Comparison of ENCODE assay signal across 23 cellular contexts in the genomic region with DNA sequence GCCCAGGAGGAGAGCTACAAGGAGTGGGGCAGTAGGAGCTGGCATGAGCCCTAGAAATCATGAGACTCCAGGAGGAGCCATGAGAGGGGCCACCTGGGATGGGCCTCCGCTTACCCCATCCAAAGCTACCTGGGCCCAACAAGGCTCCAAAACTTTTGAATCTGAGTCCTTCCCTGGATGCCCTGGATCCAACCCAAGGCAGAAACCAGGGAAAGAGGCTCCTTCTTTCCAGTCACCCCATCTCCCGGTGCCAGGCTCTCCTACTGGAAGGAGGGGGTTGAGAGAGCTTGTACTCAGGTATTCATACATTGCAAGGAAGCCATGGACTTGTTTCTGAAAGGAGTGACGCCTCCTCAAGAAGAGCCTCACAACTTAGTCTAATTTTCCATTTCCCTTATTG. TPM values are rescaled to one million over a fixed set of nuclear protein-coding genes. Genes with fewer than 3 reads are reported as not detected.
DNase-seq lines count a peak whose midpoint lies in the region; ATAC-seq and TF ChIP-seq lines count a peak whose summit lies in the region.
"Had no signal": no experiment of that assay in that cellular context is flagged by ENCODE, and none has a peak within 500 bp of the region (broad histone marks: within the 10 kb centered on the region; RNA-seq: fewer than 3 reads in every experiment).

No MANE protein-coding gene starts in this region.

- H3K4me3 ChIP-seq in naive thymus-derived CD4-positive, alpha-beta T cell (ENCODE audit: low read length): peak overlapping the region; percentile 57
- H3K4me3 ChIP-seq: body of pancreas, colonic mucosa, ovary, stomach, upper lobe of right lung had no signal

- H3K9me3 ChIP-seq in CD4-positive, alpha-beta T cell (ENCODE audit: control insufficient read depth, low read length): no peaks in the 10 kb centered on the region
- H3K9me3 ChIP-seq in naive thymus-derived CD4-positive, alpha-beta T cell (ENCODE audit: control insufficient read depth in 2 of 3, low read length in 3 of 3): no peaks in the 10 kb centered on the region
- H3K9me3 ChIP-seq: body of pancreas, colonic mucosa, ovary, stomach, upper lobe of right lung had no signal

- H3K27me3 ChIP-seq in CD4-positive, alpha-beta T cell (ENCODE audit: control insufficient read depth, insufficient read depth, low read length): no peaks in the 10 kb centered on the region
- H3K27me3 ChIP-seq in naive thymus-derived CD4-positive, alpha-beta T cell (ENCODE audit: control insufficient read depth in 2 of 2, insufficient read depth in 2 of 2, low read length in 2 of 2): no peaks in the 10 kb centered on the region
- H3K27me3 ChIP-seq: body of pancreas, colonic mucosa, ovary, stomach, upper lobe of right lung had no signal

- no peaks in the 10 kb centered on the region for H3K9me3 Mint-ChIP-seq in T-helper 1 cell treated with Interleukin-12 subunit alpha and Interleukin-12 subunit beta and Interleukin-4 antibody, amounts not matched to agents 30 μg/mL and 1 μg/mL, for 36 hours
- H3K9me3 Mint-ChIP-seq in CD4-positive, alpha-beta T cell: no peaks in the 10 kb centered on the region
- peaks cover 5% of the 10 kb centered on the region for H3K9me3 Mint-ChIP-seq in activated CD8-positive, alpha-beta T cell treated with anti-CD3 and anti-CD28 coated beads, Interleukin-2, amount 10 ng/mL, durations not matched to agents 7 days and 5 days (ENCODE audit: insufficient read depth)
- no peaks in the 10 kb centered on the region for H3K9me3 Mint-ChIP-seq in naive thymus-derived CD4-positive, alpha-beta T cell

- no peak for TF ChIP-seq CTCF in CD4-positive, alpha-beta T cell (IDR thresholded peaks at IDR 0.05)

- H3K4me1 Mint-ChIP-seq in T-helper 1 cell treated with Interleukin-12 subunit alpha and Interleukin-12 subunit beta and Interleukin-4 antibody, amounts not matched to agents 30 μg/mL and 1 μg/mL, for 36 hours (ENCODE audit: low read depth): peaks cover 66% of the 10 kb centered on the region
- H3K4me1 Mint-ChIP-seq in CD4-positive, alpha-beta T cell (ENCODE audit: low read depth): peaks cover 98% of the 10 kb centered on the region
- peaks cover 95% of the 10 kb centered on the region for H3K4me1 Mint-ChIP-seq in activated CD8-positive, alpha-beta T cell treated with anti-CD3 and anti-CD28 coated beads, Interleukin-2, amount 10 ng/mL, durations not matched to agents 7 days and 5 days (ENCODE audit: low read depth)
- peaks cover 73 to 100% (median 92%) of the 10 kb centered on the region in 7 donors for H3K4me1 Mint-ChIP-seq in naive thymus-derived CD4-positive, alpha-beta T cell

- H3K4me1 ChIP-seq in naive thymus-derived CD4-positive, alpha-beta T cell (ENCODE audit: control insufficient read depth in 2 of 2, insufficient read depth in 2 of 2, low read length in 2 of 2): peaks cover 69 to 76% of the 10 kb centered on the region in 2 donors
- H3K4me1 ChIP-seq: body of pancreas, colonic mucosa, stomach, upper lobe of right lung had no signal

- H3K36me3 ChIP-seq in naive thymus-derived CD4-positive, alpha-beta T cell (ENCODE audit: control insufficient read depth in 2 of 3, insufficient read depth in 3 of 3, low read length in 3 of 3): no peaks in the 10 kb centered on the region
- H3K36me3 ChIP-seq: colonic mucosa, ovary, stomach, upper lobe of right lung had no signal

- intact Hi-C loops in CD4-positive, alpha-beta T cell (cut with DNase I, micrococcal nuclease): loop anchor here in 1 of 2 experiments (2.0 kb wide), 1 partner anchor 15 kb away; no protein-coding TSS in a partner anchor
- intact Hi-C loops in naive thymus-derived CD4-positive, alpha-beta T cell (cut with micrococcal nuclease): loop anchor here (1.0 to 5.0 kb wide), 6 partner anchors 8 to 198 kb away; a partner anchor contains a TSS

- CTCF ChIA-PET in CD4-positive, alpha-beta T cell (lab: Charles Lee): no interaction called here
- CTCF ChIA-PET in activated CD8-positive, alpha-beta T cell treated with anti-CD3 and anti-CD28 coated beads, Interleukin-2, amount 10 ng/mL, durations not matched to agents 7 days and 5 days (lab: Charles Lee): interaction anchor here (0.9 to 3.6 kb wide), 7 partner anchors 10 to 156 kb away, joined by 3 to 19 read pairs (median 8); no protein-coding TSS in a partner anchor
- CTCF ChIA-PET in naive thymus-derived CD4-positive, alpha-beta T cell (lab: Charles Lee): interaction anchor here (0.6 to 4.1 kb wide), 4 partner anchors 12 to 155 kb away, joined by 5 to 27 read pairs (median 14); no protein-coding TSS in a partner anchor

- ATAC-seq in CD4-positive, alpha-beta T cell (ENCODE audit: poor library complexity): no peak
- no peak for ATAC-seq in activated CD8-positive, alpha-beta T cell treated with anti-CD3 and anti-CD28 coated beads, Interleukin-2, amount 10 ng/mL, durations not matched to agents 7 days and 5 days
- no peak for ATAC-seq in naive thymus-derived CD4-positive, alpha-beta T cell
- ATAC-seq: body of pancreas, left ventricle myocardium superior, sciatic nerve had no signal

- no peaks in the 10 kb centered on the region for H3K27me3 Mint-ChIP-seq in T-helper 1 cell treated with Interleukin-12 subunit alpha and Interleukin-12 subunit beta and Interleukin-4 antibody, amounts not matched to agents 30 μg/mL and 1 μg/mL, for 36 hours (ENCODE audit: low read depth)
- H3K27me3 Mint-ChIP-seq in CD4-positive, alpha-beta T cell: no peaks in the 10 kb centered on the region
- no peaks in the 10 kb centered on the region for H3K27me3 Mint-ChIP-seq in activated CD8-positive, alpha-beta T cell treated with anti-CD3 and anti-CD28 coated beads, Interleukin-2, amount 10 ng/mL, durations not matched to agents 7 days and 5 days (ENCODE audit: low read depth)
- no peaks in the 10 kb centered on the region for H3K27me3 Mint-ChIP-seq in naive thymus-derived CD4-positive, alpha-beta T cell

- H3K27ac ChIP-seq in CD4-positive, alpha-beta T cell (ENCODE audit: low read depth, low read length): peak overlapping the region; percentile 48
- H3K27ac ChIP-seq in naive thymus-derived CD4-positive, alpha-beta T cell (ENCODE audit: low read depth, low read length): peak overlapping the region; percentile 70
- H3K27ac ChIP-seq: 22Rv1, body of pancreas, colonic mucosa, ovary, stomach, upper lobe of right lung had no signal

- peaks cover 11% of the 10 kb centered on the region for H3K36me3 Mint-ChIP-seq in T-helper 1 cell treated with Interleukin-12 subunit alpha and Interleukin-12 subunit beta and Interleukin-4 antibody, amounts not matched to agents 30 μg/mL and 1 μg/mL, for 36 hours (ENCODE audit: low read depth)
- peaks cover 14% of the 10 kb centered on the region for H3K36me3 Mint-ChIP-seq in CD4-positive, alpha-beta T cell (ENCODE audit: low read depth)
- peaks cover 54% of the 10 kb centered on the region for H3K36me3 Mint-ChIP-seq in activated CD8-positive, alpha-beta T cell treated with anti-CD3 and anti-CD28 coated beads, Interleukin-2, amount 10 ng/mL, durations not matched to agents 7 days and 5 days (ENCODE audit: low read depth)
- H3K36me3 Mint-ChIP-seq in naive thymus-derived CD4-positive, alpha-beta T cell: peaks cover 4 to 38% (median 17%) of the 10 kb centered on the region in 5 donors
- H3K36me3 Mint-ChIP-seq: immature natural killer cell had no signal

- H3K27ac Mint-ChIP-seq in T-helper 1 cell treated with Interleukin-12 subunit alpha and Interleukin-12 subunit beta and Interleukin-4 antibody, amounts not matched to agents 30 μg/mL and 1 μg/mL, for 36 hours: peak overlapping the region; percentile 77
- H3K27ac Mint-ChIP-seq in CD4-positive, alpha-beta T cell: peak overlapping the region; percentile 95
- peak overlapping the region; percentile 87 for H3K27ac Mint-ChIP-seq in activated CD8-positive, alpha-beta T cell treated with anti-CD3 and anti-CD28 coated beads, Interleukin-2, amount 10 ng/mL, durations not matched to agents 7 days and 5 days
- peak overlapping the region; percentile 70 to 98 (median 91) for H3K27ac Mint-ChIP-seq in naive thymus-derived CD4-positive, alpha-beta T cell

- no peak for DNase-seq in T-helper 1 cell
- DNase-seq in CD4-positive, alpha-beta T cell: no peak
- peak; percentile 25 for DNase-seq in activated CD8-positive, alpha-beta T cell treated with anti-CD3 and anti-CD28 coated beads, Interleukin-2, amount 10 ng/mL, durations not matched to agents 7 days and 5 days
- no peak for DNase-seq in naive thymus-derived CD4-positive, alpha-beta T cell
- no peak for DNase-seq in NCI-H2081 treated with DMSO at 0.1 percent for 48 hours (lab: John Stamatoyannopoulos, UW)
- no peak for DNase-seq in anterior cingulate cortex (lab: John Stamatoyannopoulos, UW)
- DNase-seq in HPDE6-E6E7 (ENCODE audit: extremely low spot score): no peak
- DNase-seq: activated gamma-delta T cell, body of pancreas, colonic mucosa, left ventricle myocardium superior, NCI-H1105 treated with DMSO at 0.1 percent for 48 hours, NCI-H2107, NCI-H526, ovary, upper lobe of right lung had no signal

- POLR2A ChIA-PET in CD4-positive, alpha-beta T cell (lab: Charles Lee): interaction anchor here (0.7 to 2.5 kb wide), 13 partner anchors 9 to 88 kb away, joined by 3 to 19 read pairs (median 6); no protein-coding TSS in a partner anchor
- POLR2A ChIA-PET in activated CD8-positive, alpha-beta T cell treated with anti-CD3 and anti-CD28 coated beads, Interleukin-2, amount 10 ng/mL, durations not matched to agents 7 days and 5 days (lab: Charles Lee): interaction anchor here (0.7 to 4.5 kb wide), 7 partner anchors 9 to 69 kb away, joined by 3 to 31 read pairs (median 9); a partner anchor contains a TSS
- POLR2A ChIA-PET in naive thymus-derived CD4-positive, alpha-beta T cell (lab: Charles Lee): interaction anchor here (0.6 to 14.2 kb wide), 9 partner anchors 9 to 381 kb away, joined by 3 to 171 read pairs (median 7); a partner anchor contains a TSS

- H3K4me3 Mint-ChIP-seq in T-helper 1 cell treated with Interleukin-12 subunit alpha and Interleukin-12 subunit beta and Interleukin-4 antibody, amounts not matched to agents 30 μg/mL and 1 μg/mL, for 36 hours: peak overlapping the region; percentile 58
- peak overlapping the region; percentile 83 for H3K4me3 Mint-ChIP-seq in CD4-positive, alpha-beta T cell
- H3K4me3 Mint-ChIP-seq in activated CD8-positive, alpha-beta T cell treated with anti-CD3 and anti-CD28 coated beads, Interleukin-2, amount 10 ng/mL, durations not matched to agents 7 days and 5 days: peak overlapping the region; percentile 69
- peak overlapping the region; percentile 69 to 96 (median 84) for H3K4me3 Mint-ChIP-seq in naive thymus-derived CD4-positive, alpha-beta T cell

RNA-seq across cellular contexts. Expression of a gene that starts 7.8 kb away (rescaled TPM):
- total RNA-seq in CD4-positive, alpha-beta T cell: 10 to 100 TPM; 28.0 to 28.3 TPM
- 100 to 1,000 TPM; 112 to 123 TPM for total RNA-seq in activated CD8-positive, alpha-beta T cell treated with anti-CD3 and anti-CD28 coated beads, Interleukin-2, amount 10 ng/mL, durations not matched to agents 7 days and 5 days
- total RNA-seq in naive thymus-derived CD4-positive, alpha-beta T cell: 10 to 100 TPM; 25.6 to 71.7 (median 50.2) TPM
- 100 to 1,000 TPM; 197 to 198 TPM for polyA plus RNA-seq in naive thymus-derived CD4-positive, alpha-beta T cell
- total RNA-seq: body of pancreas, G401, H1, sciatic nerve had no signal

RNA-seq across cellular contexts. Expression of a gene that starts 45.5 kb away (rescaled TPM):
- 1 to 10 TPM; 7.8 to 8.6 TPM for total RNA-seq in CD4-positive, alpha-beta T cell
- total RNA-seq in activated CD8-positive, alpha-beta T cell treated with anti-CD3 and anti-CD28 coated beads, Interleukin-2, amount 10 ng/mL, durations not matched to agents 7 days and 5 days: 1 to 10 TPM; 1.3 to 1.5 TPM
- total RNA-seq in naive thymus-derived CD4-positive, alpha-beta T cell: 10 to 100 TPM in 3 of 5 experiments, 1 to 10 TPM in 2; 4.6 to 28.2 (median 11.9) TPM
- polyA plus RNA-seq in naive thymus-derived CD4-positive, alpha-beta T cell: 1 to 10 TPM; 2.2 to 7.9 TPM
